25 cellular contexts compared by ENCODE assay signal in the genomic region with DNA sequence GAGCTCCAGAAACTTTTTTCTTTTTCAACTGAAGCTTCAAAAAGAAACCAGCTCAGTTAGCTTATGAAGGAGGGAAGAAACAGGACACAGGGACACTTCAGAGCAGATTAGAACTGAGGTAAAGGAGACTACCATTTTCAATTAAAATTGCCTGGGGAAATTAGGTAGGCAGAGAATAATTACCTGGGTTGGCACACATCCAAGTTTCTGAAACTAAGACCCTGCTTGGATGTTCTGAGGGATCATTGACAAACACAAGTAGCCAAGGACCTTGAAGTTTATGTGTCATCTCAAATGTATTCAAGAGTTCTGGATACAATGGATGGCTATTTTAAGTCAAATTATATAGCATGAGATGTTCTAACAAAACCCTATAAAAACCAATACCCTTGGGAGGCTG.
"Had no signal": no experiment of that assay in that cellular context is flagged by ENCODE, and none has a peak within 500 bp of the region (broad histone marks: within the 10 kb centered on the region; RNA-seq: fewer than 3 reads in every experiment).

No MANE protein-coding gene starts in this region.

- DNase-seq: activated CD4-positive, alpha-beta T cell treated with anti-CD3 and anti-CD28 coated beads, Interleukin-2, amount 10 ng/mL, durations not matched to agents 7 days and 5 days; activated CD4-positive, CD25-positive, alpha-beta regulatory T cell treated with anti-CD3 and anti-CD28 coated beads, Interleukin-2, amount 50 U/mL, for 72 hours; activated CD8-positive, alpha-beta memory T cell treated with anti-CD3 and anti-CD28 coated beads, Interleukin-2, amount 10 ng/mL, durations not matched to agents 7 days and 5 days; activated CD8-positive, alpha-beta T cell treated with anti-CD3 and anti-CD28 coated beads for 36 hours; activated effector memory CD4-positive, alpha-beta T cell treated with anti-CD3 and anti-CD28 coated beads, Interleukin-2, amount 50 U/mL, for 16 hours; activated naive CD4-positive, alpha-beta T cell treated with anti-CD3 and anti-CD28 coated beads, Interleukin-2, amount 10 ng/mL, durations not matched to agents 7 days and 5 days; activated naive CD8-positive, alpha-beta T cell treated with anti-CD3 and anti-CD28 coated beads, Interleukin-2, amount 50 U/mL, for 24 hours; activated T-cell treated with anti-CD3 and anti-CD28 coated beads for 4 hours; effector CD8-positive, alpha-beta T cell; erythroblast; foreskin fibroblast; left colon; pancreas; psoas muscle; spleen; stimulated activated CD4-positive, alpha-beta T cell treated with anti-CD3 and anti-CD28 coated beads, Interleukin-4, amount 100 ng/mL, for 1 hour; stimulated activated naive CD8-positive, alpha-beta T cell treated with anti-CD3 and anti-CD28 coated beads, Interleukin-15, Interleukin-2, amounts not matched to agents 100 U/mL and 50 U/mL, for 24 hours; upper lobe of right lung had no signal

- FAIRE-seq: keratinocyte, pancreas had no signal

- ATAC-seq: activated CD8-positive, alpha-beta memory T cell treated with anti-CD3 and anti-CD28 coated beads, Interleukin-2, amount 10 ng/mL, durations not matched to agents 7 days and 5 days; activated CD8-positive, alpha-beta T cell treated with anti-CD3 and anti-CD28 coated beads for 36 hours; activated naive CD8-positive, alpha-beta T cell treated with anti-CD3 and anti-CD28 coated beads, Interleukin-2, amount 50 U/mL, for 24 hours; left colon; pancreas; psoas muscle; stimulated activated naive CD8-positive, alpha-beta T cell treated with anti-CD3 and anti-CD28 coated beads, Interleukin-15, Interleukin-2, amounts not matched to agents 100 U/mL and 50 U/mL, for 24 hours; upper lobe of right lung had no signal

- H3K36me3 Mint-ChIP-seq: activated CD8-positive, alpha-beta memory T cell treated with anti-CD3 and anti-CD28 coated beads, Interleukin-2, amount 10 ng/mL, durations not matched to agents 7 days and 5 days; activated naive CD4-positive, alpha-beta T cell treated with anti-CD3 and anti-CD28 coated beads, Interleukin-2, amount 10 ng/mL, durations not matched to agents 7 days and 5 days; memory B cell had no signal

- H3K27ac Mint-ChIP-seq: activated CD4-positive, alpha-beta T cell treated with anti-CD3 and anti-CD28 coated beads, Interleukin-2, amount 10 ng/mL, durations not matched to agents 7 days and 5 days; activated CD8-positive, alpha-beta memory T cell treated with anti-CD3 and anti-CD28 coated beads, Interleukin-2, amount 10 ng/mL, durations not matched to agents 7 days and 5 days; activated CD8-positive, alpha-beta T cell treated with anti-CD3 and anti-CD28 coated beads for 36 hours; activated naive CD4-positive, alpha-beta T cell treated with anti-CD3 and anti-CD28 coated beads, Interleukin-2, amount 10 ng/mL, durations not matched to agents 7 days and 5 days; activated naive CD8-positive, alpha-beta T cell treated with anti-CD3 and anti-CD28 coated beads, Interleukin-2, amount 50 U/mL, for 24 hours; dendritic cell treated with granulocyte-macrophage colony-stimulating factor and Interleukin-4, amounts not matched to agents 40 ng/mL and 50 ng/mL, for 4 days; memory B cell; nephron had no signal

- H3K36me3 ChIP-seq: neutrophil, pancreas, right atrium auricular region, spleen, upper lobe of right lung had no signal

- H3K9me3 Mint-ChIP-seq: activated CD4-positive, alpha-beta T cell treated with anti-CD3 and anti-CD28 coated beads, Interleukin-2, amount 10 ng/mL, durations not matched to agents 7 days and 5 days; activated CD8-positive, alpha-beta T cell treated with anti-CD3 and anti-CD28 coated beads for 36 hours; activated naive CD8-positive, alpha-beta T cell treated with anti-CD3 and anti-CD28 coated beads, Interleukin-2, amount 50 U/mL, for 24 hours; dendritic cell treated with granulocyte-macrophage colony-stimulating factor and Interleukin-4, amounts not matched to agents 40 ng/mL and 50 ng/mL, for 4 days; memory B cell; nephron had no signal

- H3K27me3 Mint-ChIP-seq: activated CD4-positive, alpha-beta T cell treated with anti-CD3 and anti-CD28 coated beads, Interleukin-2, amount 10 ng/mL, durations not matched to agents 7 days and 5 days; activated CD8-positive, alpha-beta memory T cell treated with anti-CD3 and anti-CD28 coated beads, Interleukin-2, amount 10 ng/mL, durations not matched to agents 7 days and 5 days; activated CD8-positive, alpha-beta T cell treated with anti-CD3 and anti-CD28 coated beads for 36 hours; activated naive CD4-positive, alpha-beta T cell treated with anti-CD3 and anti-CD28 coated beads, Interleukin-2, amount 10 ng/mL, durations not matched to agents 7 days and 5 days; activated naive CD8-positive, alpha-beta T cell treated with anti-CD3 and anti-CD28 coated beads, Interleukin-2, amount 50 U/mL, for 24 hours; dendritic cell treated with granulocyte-macrophage colony-stimulating factor and Interleukin-4, amounts not matched to agents 40 ng/mL and 50 ng/mL, for 4 days; memory B cell had no signal

- H3K4me3 Mint-ChIP-seq: activated CD4-positive, alpha-beta T cell treated with anti-CD3 and anti-CD28 coated beads, Interleukin-2, amount 10 ng/mL, durations not matched to agents 7 days and 5 days; activated CD8-positive, alpha-beta memory T cell treated with anti-CD3 and anti-CD28 coated beads, Interleukin-2, amount 10 ng/mL, durations not matched to agents 7 days and 5 days; activated CD8-positive, alpha-beta T cell treated with anti-CD3 and anti-CD28 coated beads for 36 hours; activated naive CD4-positive, alpha-beta T cell treated with anti-CD3 and anti-CD28 coated beads, Interleukin-2, amount 10 ng/mL, durations not matched to agents 7 days and 5 days; activated naive CD8-positive, alpha-beta T cell treated with anti-CD3 and anti-CD28 coated beads, Interleukin-2, amount 50 U/mL, for 24 hours; dendritic cell treated with granulocyte-macrophage colony-stimulating factor and Interleukin-4, amounts not matched to agents 40 ng/mL and 50 ng/mL, for 4 days; memory B cell; nephron had no signal

- H3K27ac ChIP-seq: neutrophil, pancreas, psoas muscle, right atrium auricular region, spleen, upper lobe of right lung, VCaP had no signal

- H3K9me3 ChIP-seq: neutrophil, pancreas, psoas muscle, right atrium auricular region, spleen, upper lobe of right lung had no signal

- H3K4me1 ChIP-seq: pancreas, psoas muscle, spleen, upper lobe of right lung had no signal

- H3K4me1 Mint-ChIP-seq: activated CD4-positive, alpha-beta T cell treated with anti-CD3 and anti-CD28 coated beads, Interleukin-2, amount 10 ng/mL, durations not matched to agents 7 days and 5 days; activated CD8-positive, alpha-beta memory T cell treated with anti-CD3 and anti-CD28 coated beads, Interleukin-2, amount 10 ng/mL, durations not matched to agents 7 days and 5 days; activated naive CD4-positive, alpha-beta T cell treated with anti-CD3 and anti-CD28 coated beads, Interleukin-2, amount 10 ng/mL, durations not matched to agents 7 days and 5 days; activated naive CD8-positive, alpha-beta T cell treated with anti-CD3 and anti-CD28 coated beads, Interleukin-2, amount 50 U/mL, for 24 hours; memory B cell had no signal

- H3K4me3 ChIP-seq: pancreas, psoas muscle, right atrium auricular region, spleen, upper lobe of right lung had no signal

- H3K27me3 ChIP-seq: neutrophil, pancreas, right atrium auricular region, spleen, upper lobe of right lung had no signal
